Comparison of ENCODE assay signal across 8 cellular contexts in genomic region chr22:33579448-33580093, GRCh38.
A peak's percentile ranks its signal among the peaks of the same experiment; 100 is the strongest.
DNase-seq lines count a peak whose midpoint lies in the region; ATAC-seq and TF ChIP-seq lines count a peak whose summit lies in the region.

No MANE protein-coding gene starts in this region.

- no peaks in the 10 kb centered on the region for H3K79me2 ChIP-seq in SK-N-SH (ENCODE audit: insufficient read depth)

- H3K36me3 ChIP-seq in SK-N-SH (replicated peaks in 1 of 2; ENCODE audit: control insufficient read depth in 1 of 2, insufficient read depth in 2 of 2, low read length in 1 of 2) (no peaks in the 10 kb centered on the region), thyroid gland (no peaks in the 10 kb centered on the region)

- no peaks in the 10 kb centered on the region for H3K9me2 ChIP-seq in SK-N-SH

- CTCF ChIA-PET in SK-N-SH (lab: Yijun Ruan, JAX): interaction anchor here (0.6 to 5.8 kb wide), 24 partner anchors 9 to 593 kb away, joined by 3 to 46 read pairs (median 4); no protein-coding TSS in a partner anchor

- H3K27me3 ChIP-seq in SK-N-SH (ENCODE audit: insufficient read depth): no peaks in the 10 kb centered on the region
- H3K27me3 ChIP-seq in thyroid gland: no peaks in the 10 kb centered on the region

- H3K4me3 ChIP-seq in SK-N-SH (ENCODE audit: low read depth in 2 of 2, low read length in 1 of 2) (no peak overlapping the region), thyroid gland (replicated peaks in 1 of 3) (no peak overlapping the region)

- no peak overlapping the region for H3K4me2 ChIP-seq in SK-N-SH

- TF ChIP-seq CTCF in SK-N-SH (IDR thresholded peaks at IDR 0.05) (peak; percentile 55), endothelial cell (IDR thresholded peaks at IDR 0.05; ENCODE audit: unreplicated experiment) (peak; percentile 92), thyroid gland (IDR thresholded peaks at IDR 0.05) (peak; percentile 52 to 87 (median 70))

- H3K4me1 ChIP-seq in SK-N-SH (ENCODE audit: control insufficient read depth in 1 of 2, insufficient read depth in 2 of 2, low read depth in 1 of 2, low read length in 1 of 2): no peaks in the 10 kb centered on the region
- H3K4me1 ChIP-seq in thyroid gland: no peaks in the 10 kb centered on the region

- H3K4me3 Mint-ChIP-seq in endothelial cell (ENCODE audit: unreplicated experiment): no peak overlapping the region
- peak overlapping the region; percentile 44 for H3K4me3 Mint-ChIP-seq in memory B cell

- intact Hi-C loops in thyroid gland (cut with DNase I): loop anchor here (2.0 to 5.0 kb wide), 2 partner anchors 61 to 277 kb away; no protein-coding TSS in a partner anchor

- DNase-seq in SK-N-SH: peak; percentile 67
- peak in 47 of 76 experiments; percentile 1 to 64 (median 20) for DNase-seq in HUDEP-2 (lab: John Stamatoyannopoulos, UW; ENCODE audit: unreplicated experiment in 76 of 76)
- peak; percentile 33 for DNase-seq in T1000 (lab: John Stamatoyannopoulos, UW)
- peak; percentile 85 for DNase-seq in endothelial cell (ENCODE audit: low spot score)
- DNase-seq in memory B cell (ENCODE audit: low spot score in 2 of 2): peak; percentile 73 to 82
- peak; percentile 34 to 40 for DNase-seq in thyroid gland
- no peak for DNase-seq in MV-4-11 (lab: John Stamatoyannopoulos, UW)

- ATAC-seq in SK-N-SH treated with all-trans-retinoic acid at 6 μM for 48 hours: no peak
- peak; percentile 83 for ATAC-seq in memory B cell (ENCODE audit: low read depth)

- H3K36me3 Mint-ChIP-seq in endothelial cell (ENCODE audit: low read depth, unreplicated experiment) (no peaks in the 10 kb centered on the region), memory B cell (no peaks in the 10 kb centered on the region)

- no peaks in the 10 kb centered on the region for H3F3A ChIP-seq in SK-N-SH (replicated peaks; ENCODE audit: insufficient read depth)

- POLR2A ChIA-PET in SK-N-SH (lab: Yijun Ruan, JAX): no interaction called here

- H3K9ac ChIP-seq in SK-N-SH: no peak overlapping the region

- H3K9me3 ChIP-seq in SK-N-SH: no peaks in the 10 kb centered on the region
- H3K9me3 ChIP-seq in thyroid gland: no peaks in the 10 kb centered on the region

- H2AFZ ChIP-seq in SK-N-SH (ENCODE audit: low read depth): no peak overlapping the region

- no peaks in the 10 kb centered on the region for H4K20me1 ChIP-seq in SK-N-SH (ENCODE audit: insufficient read depth)

- WGBS in SK-N-SH (ENCODE audit: low lambda C conversion rate): 42% methylated on average over 6 of the region's 8 CpGs
- 63 to 65% methylated on average over 8 of the region's 8 CpGs for WGBS in thyroid gland, 2 donors

- TF ChIP-seq POLR2A in thyroid gland (IDR thresholded peaks at IDR 0.05): no peak

- TF ChIP-seq RAD21 in SK-N-SH (IDR thresholded peaks at IDR 0.05; ENCODE audit: low read length): peak; percentile 83

- no peak overlapping the region for H3K27ac Mint-ChIP-seq in endothelial cell (ENCODE audit: unreplicated experiment)
- peak overlapping the region; percentile 88 for H3K27ac Mint-ChIP-seq in memory B cell

- H3K27ac ChIP-seq in SK-N-SH (ENCODE audit: low read depth in 2 of 2, low read length in 1 of 2) (no peak overlapping the region), thyroid gland (no peak overlapping the region)

- no peak for TF ChIP-seq EP300 in SK-N-SH (IDR thresholded peaks at IDR 0.05; ENCODE audit: borderline replicate concordance in 1 of 2, low read depth in 1 of 2, low read length in 1 of 2)

- H3K9me3 Mint-ChIP-seq in endothelial cell (ENCODE audit: unreplicated experiment): no peaks in the 10 kb centered on the region
- H3K9me3 Mint-ChIP-seq in memory B cell: no peaks in the 10 kb centered on the region

- H3K27me3 Mint-ChIP-seq in endothelial cell (ENCODE audit: unreplicated experiment) (peaks cover 7% of the 10 kb centered on the region), memory B cell (peaks cover 5% of the 10 kb centered on the region)

- H3K4me1 Mint-ChIP-seq in endothelial cell (ENCODE audit: unreplicated experiment): no peaks in the 10 kb centered on the region
- H3K4me1 Mint-ChIP-seq in memory B cell: peaks cover 41% of the 10 kb centered on the region

TF ChIP-seq in SK-N-SH, 30 proteins besides CTCF, POLR2A, EP300 and RAD21:
- TF ChIP-seq NRF1 (IDR thresholded peaks at IDR 0.05; ENCODE audit: low read depth, low read length) (no peak), SMC3 (IDR thresholded peaks at IDR 0.05; ENCODE audit: low read depth, low read length) (peak; percentile 69)

TF ChIP-seq in SK-N-SH treated with all-trans-retinoic acid at 6 μM for 48 hours, 23 proteins besides CTCF, POLR2A, EP300 and RAD21:
- TF ChIP-seq ZNF70 (CRISPR knock-in tag; IDR thresholded peaks at IDR 0.05) (no peak), ZC3H10 (CRISPR knock-in tag; IDR thresholded peaks at IDR 0.05) (no peak), BACH2 (CRISPR knock-in tag; IDR thresholded peaks at IDR 0.05; ENCODE audit: borderline replicate concordance) (no peak), TCF4 (CRISPR knock-in tag; IDR thresholded peaks at IDR 0.05; ENCODE audit: borderline replicate concordance) (no peak), POU6F1 (CRISPR knock-in tag; IDR thresholded peaks at IDR 0.05; ENCODE audit: borderline replicate concordance, low read depth) (no peak), ARNTL (CRISPR knock-in tag; IDR thresholded peaks at IDR 0.05; ENCODE audit: borderline replicate concordance, low read depth) (no peak), CREB5 (CRISPR knock-in tag; IDR thresholded peaks at IDR 0.05; ENCODE audit: low read depth) (no peak), ZNF565 (CRISPR knock-in tag; conservative IDR thresholded peaks at IDR 0.05; ENCODE audit: low read depth) (no peak), CSDC2 (CRISPR knock-in tag; IDR thresholded peaks at IDR 0.05) (no peak), CSRNP3 (CRISPR knock-in tag; IDR thresholded peaks at IDR 0.05) (no peak), OSR1 (CRISPR knock-in tag; IDR thresholded peaks at IDR 0.05) (no peak), ZNF8 (CRISPR knock-in tag; IDR thresholded peaks at IDR 0.05) (no peak), RARB (CRISPR knock-in tag; IDR thresholded peaks at IDR 0.05) (no peak), ESRRG (CRISPR knock-in tag; IDR thresholded peaks at IDR 0.05) (no peak), SNAI2 (CRISPR knock-in tag; IDR thresholded peaks at IDR 0.05) (no peak), TOX (CRISPR knock-in tag; IDR thresholded peaks at IDR 0.05; ENCODE audit: borderline replicate concordance) (no peak), ZFP30 (CRISPR knock-in tag; IDR thresholded peaks at IDR 0.05) (no peak), ZFP3 (CRISPR knock-in tag; IDR thresholded peaks at IDR 0.05) (no peak), ISL1 (CRISPR knock-in tag; IDR thresholded peaks at IDR 0.05) (no peak)
TF ChIP-seq in SK-N-SH treated with all-trans-retinoic acid at 6 μM for 48 hours: peak in this region for 0.
